ENCODE assay signal across 18 cellular contexts in the genomic region with DNA sequence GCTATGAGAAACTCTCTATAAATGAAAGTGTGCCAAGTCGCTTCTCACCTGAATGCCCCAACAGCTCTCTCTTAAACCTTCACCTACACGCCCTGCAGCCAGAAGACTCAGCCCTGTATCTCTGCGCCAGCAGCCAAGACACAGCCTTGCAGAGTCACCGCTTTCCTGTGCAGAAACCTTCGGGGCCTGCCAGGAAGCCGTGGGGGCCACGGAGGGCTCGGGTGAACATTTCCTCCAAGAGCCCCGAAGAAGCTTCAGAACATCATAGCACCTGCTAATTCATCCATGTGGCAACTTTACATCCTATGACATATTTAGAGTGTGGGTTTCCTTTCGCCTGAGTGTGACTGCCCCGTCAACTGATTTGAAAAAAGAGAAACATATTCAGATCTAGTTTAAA. TPM values are rescaled to one million over a fixed set of nuclear protein-coding genes. Genes with fewer than 3 reads are reported as not detected.
A peak's percentile ranks its signal among the peaks of the same experiment; 100 is the strongest.
DNase-seq lines count a peak whose midpoint lies in the region; ATAC-seq and TF ChIP-seq lines count a peak whose summit lies in the region.
"Had no signal": no experiment of that assay in that cellular context is flagged by ENCODE, and none has a peak within 500 bp of the region (broad histone marks: within the 10 kb centered on the region; RNA-seq: fewer than 3 reads in every experiment).

No MANE protein-coding gene starts in this region.

- H3K27me3 ChIP-seq in sigmoid colon, result no peaks in the 10 kb centered on the region
- H3K27me3 ChIP-seq: neutrophil, vagina had no signal

- H3K4me3 ChIP-seq in Jurkat, Clone E6-1 (ENCODE audit: low read length), result peak overlapping the region; percentile 9
- H3K4me3 ChIP-seq in sigmoid colon, result no peak overlapping the region
- H3K4me3 ChIP-seq: vagina had no signal

- intact Hi-C loops in sigmoid colon (cut with DNase I), result no loop called here

- DNase-seq in activated gamma-delta T cell treated with Interleukin-2 at 50 U/mL for 16 hours, result peak; percentile 16
- no peak for DNase-seq in activated gamma-delta T cell (lab: John Stamatoyannopoulos, UW)
- peak; percentile 84 for DNase-seq in Jurkat, Clone E6-1 (ENCODE audit: low read depth, low spot score)
- no peak for DNase-seq in activated naive CD8-positive, alpha-beta T cell treated with anti-CD3 and anti-CD28 coated beads, Interleukin-2, amount 50 U/mL, for 24 hours
- no peak for DNase-seq in stimulated activated naive B cell treated with anti-CD40 and anti-IgM and Interleukin-4, amounts not matched to agents 10 μg/mL and 1 μg/mL and 100 μg/mL, for 72 hours
- DNase-seq in NCI-H1930 (lab: John Stamatoyannopoulos, UW), result no peak
- no peak for DNase-seq in sigmoid colon
- DNase-seq: NCI-H2107, NCI-H524 treated with DMSO at 0.1 percent for 48 hours had no signal

- 41 to 70% methylated on average over 11 of the region's 11 CpGs for WGBS in sigmoid colon, 2 donors

- no peaks in the 10 kb centered on the region for H3K9me3 Mint-ChIP-seq in activated naive CD8-positive, alpha-beta T cell treated with anti-CD3 and anti-CD28 coated beads, Interleukin-2, amount 50 U/mL, for 24 hours
- no peaks in the 10 kb centered on the region for H3K9me3 Mint-ChIP-seq in stimulated activated naive B cell treated with anti-CD40 and anti-IgM and Interleukin-4, amounts not matched to agents 10 μg/mL and 1 μg/mL and 100 μg/mL, for 72 hours
- H3K9me3 Mint-ChIP-seq: WTC11 had no signal

- H3K27me3 Mint-ChIP-seq in activated naive CD8-positive, alpha-beta T cell treated with anti-CD3 and anti-CD28 coated beads, Interleukin-2, amount 50 U/mL, for 24 hours, result peaks cover 17% of the 10 kb centered on the region
- H3K27me3 Mint-ChIP-seq in stimulated activated naive B cell treated with anti-CD40 and anti-IgM and Interleukin-4, amounts not matched to agents 10 μg/mL and 1 μg/mL and 100 μg/mL, for 72 hours, result peaks cover 20 to 26% of the 10 kb centered on the region in 2 donors

- TF ChIP-seq POLR2A in sigmoid colon (IDR thresholded peaks at IDR 0.05), result no peak

- H3K4me1 ChIP-seq in sigmoid colon, result no peaks in the 10 kb centered on the region
- H3K4me1 ChIP-seq: vagina had no signal

- no peak overlapping the region for H3K27ac ChIP-seq in sigmoid colon
- H3K27ac ChIP-seq: neutrophil, vagina had no signal

- H3K36me3 ChIP-seq in sigmoid colon, result no peaks in the 10 kb centered on the region
- H3K36me3 ChIP-seq: neutrophil, vagina had no signal

- no peaks in the 10 kb centered on the region for H3K9me3 ChIP-seq in sigmoid colon
- H3K9me3 ChIP-seq: neutrophil, vagina had no signal

- TF ChIP-seq EP300 in sigmoid colon (IDR thresholded peaks at IDR 0.05), result no peak

- TF ChIP-seq CTCF in sigmoid colon (IDR thresholded peaks at IDR 0.05), result no peak

- peaks cover 6% of the 10 kb centered on the region for H3K4me1 Mint-ChIP-seq in activated naive CD8-positive, alpha-beta T cell treated with anti-CD3 and anti-CD28 coated beads, Interleukin-2, amount 50 U/mL, for 24 hours
- peaks cover 5 to 6% of the 10 kb centered on the region in 2 donors for H3K4me1 Mint-ChIP-seq in stimulated activated naive B cell treated with anti-CD40 and anti-IgM and Interleukin-4, amounts not matched to agents 10 μg/mL and 1 μg/mL and 100 μg/mL, for 72 hours
- H3K4me1 Mint-ChIP-seq: WTC11 had no signal

- peak overlapping the region; percentile 18 for H3K4me3 Mint-ChIP-seq in activated naive CD8-positive, alpha-beta T cell treated with anti-CD3 and anti-CD28 coated beads, Interleukin-2, amount 50 U/mL, for 24 hours
- peak overlapping the region; percentile 51 to 68 for H3K4me3 Mint-ChIP-seq in stimulated activated naive B cell treated with anti-CD40 and anti-IgM and Interleukin-4, amounts not matched to agents 10 μg/mL and 1 μg/mL and 100 μg/mL, for 72 hours
- H3K4me3 Mint-ChIP-seq: WTC11 had no signal

- no peaks in the 10 kb centered on the region for H3K36me3 Mint-ChIP-seq in activated naive CD8-positive, alpha-beta T cell treated with anti-CD3 and anti-CD28 coated beads, Interleukin-2, amount 50 U/mL, for 24 hours (ENCODE audit: low read depth)
- H3K36me3 Mint-ChIP-seq in stimulated activated naive B cell treated with anti-CD40 and anti-IgM and Interleukin-4, amounts not matched to agents 10 μg/mL and 1 μg/mL and 100 μg/mL, for 72 hours, result no peaks in the 10 kb centered on the region
- H3K36me3 Mint-ChIP-seq: WTC11 had no signal

- ATAC-seq in activated naive CD8-positive, alpha-beta T cell treated with anti-CD3 and anti-CD28 coated beads, Interleukin-2, amount 50 U/mL, for 24 hours, result peak; percentile 44
- peak; percentile 34 to 43 for ATAC-seq in stimulated activated naive B cell treated with anti-CD40 and anti-IgM and Interleukin-4, amounts not matched to agents 10 μg/mL and 1 μg/mL and 100 μg/mL, for 72 hours (replicated peaks)
- no peak for ATAC-seq in HG03025 (IDR thresholded peaks at IDR 0.05; ENCODE audit: low FRiP score, unreplicated experiment)

- no peak overlapping the region for H3K27ac Mint-ChIP-seq in activated naive CD8-positive, alpha-beta T cell treated with anti-CD3 and anti-CD28 coated beads, Interleukin-2, amount 50 U/mL, for 24 hours
- no peak overlapping the region for H3K27ac Mint-ChIP-seq in stimulated activated naive B cell treated with anti-CD40 and anti-IgM and Interleukin-4, amounts not matched to agents 10 μg/mL and 1 μg/mL and 100 μg/mL, for 72 hours
- H3K27ac Mint-ChIP-seq: WTC11 had no signal

RNA-seq across cellular contexts. Expression of a gene that starts 55.7 kb away (rescaled TPM):
- polyA plus RNA-seq in Jurkat, Clone E6-1 (2012; ENCODE audit: insufficient read depth, insufficient read length), result not detected
- not detected for total RNA-seq in sigmoid colon
- polyA plus RNA-seq in sigmoid colon, result not detected
- total RNA-seq: astrocyte; renal cortical epithelial cell; subcutaneous adipose tissue; T-helper 2 cell treated with Interferon-gamma antibody and Interleukin-4, amounts not matched to agents 100 ng/mL and 5 ng/mL, for 36 hours; vagina; WTC11 had no signal
- polyA plus RNA-seq: keratinocyte had no signal

Comparison
In these comparisons a context has a peak if more than half of its experiments do, and no peak if none do; other contexts are left out.
1. DNase-seq: peak in activated gamma-delta T cell treated with Interleukin-2 at 50 U/mL for 16 hours (single experiment) and Jurkat, Clone E6-1 (single experiment); none in activated gamma-delta T cell (single experiment), activated naive CD8-positive, alpha-beta T cell treated with anti-CD3 and anti-CD28 coated beads, Interleukin-2, amount 50 U/mL, for 24 hours (single experiment), stimulated activated naive B cell treated with anti-CD40 and anti-IgM and Interleukin-4, amounts not matched to agents 10 μg/mL and 1 μg/mL and 100 μg/mL, for 72 hours (single experiment), NCI-H1930 (0 of 2) and sigmoid colon (single experiment).